21 cellular contexts compared by ENCODE assay signal in the genomic region with DNA sequence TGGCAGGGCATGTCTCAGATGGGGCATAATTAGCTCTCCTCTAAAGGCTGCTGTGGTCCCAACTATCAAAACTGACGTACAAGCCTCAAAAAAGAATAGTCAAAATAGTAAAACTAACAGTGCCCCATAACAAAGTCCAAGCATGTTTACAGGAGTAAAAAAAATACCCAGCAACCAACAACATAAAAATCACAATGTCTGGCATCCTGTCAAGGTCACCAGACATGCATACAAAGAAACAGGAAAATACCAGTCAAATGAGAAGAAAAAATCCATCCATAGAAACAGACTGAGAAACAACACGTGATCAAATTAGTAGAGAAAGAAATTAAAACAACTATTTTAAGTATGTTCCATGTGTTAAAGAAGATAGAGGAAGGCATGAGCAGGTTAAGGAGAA.
"Had no signal": no experiment of that assay in that cellular context is flagged by ENCODE, and none has a peak within 500 bp of the region (broad histone marks: within the 10 kb centered on the region; RNA-seq: fewer than 3 reads in every experiment).

No MANE protein-coding gene starts in this region.

- H3K27me3 ChIP-seq: foreskin keratinocyte had no signal

- ATAC-seq: effector memory CD8-positive, alpha-beta T cell; foreskin keratinocyte; gastroesophageal sphincter; left cardiac atrium; left ventricle myocardium superior; lower lobe of right lung; mucosa of descending colon had no signal

- H3K4me1 ChIP-seq: esophagus muscularis mucosa, foreskin keratinocyte, gastroesophageal sphincter, lower lobe of right lung had no signal

- H3K4me3 ChIP-seq: coronary artery, esophagus muscularis mucosa, gastroesophageal sphincter, heart right ventricle, lower lobe of right lung, mucosa of descending colon had no signal

- H3K36me3 ChIP-seq: esophagus muscularis mucosa, gastroesophageal sphincter, heart right ventricle, lower lobe of right lung had no signal

- H3K27ac ChIP-seq: coronary artery, esophagus muscularis mucosa, foreskin keratinocyte, gastroesophageal sphincter, lower lobe of right lung had no signal

- DNase-seq: effector CD8-positive, alpha-beta T cell; effector memory CD8-positive, alpha-beta T cell; endodermal cell; glutamatergic neuron; head of caudate nucleus; heart right ventricle; hippocampal formation; left cardiac atrium; left ventricle myocardium superior; lower lobe of right lung; mesenchymal stem cell; mucosa of descending colon had no signal

- H3K9me3 ChIP-seq: lower lobe of right lung, mucosa of descending colon had no signal

- FAIRE-seq: colon, endometrium, frontal cortex, islet of Langerhans, keratinocyte had no signal
